Comparison of ENCODE assay signal across 9 cellular contexts in genomic region chr10:99248824-99249223, GRCh38. TPM values are rescaled to one million over a fixed set of nuclear protein-coding genes. Genes with fewer than 3 reads are reported as not detected.
"Had no signal": no experiment of that assay in that cellular context is flagged by ENCODE, and none has a peak within 500 bp of the region (broad histone marks: within the 10 kb centered on the region; RNA-seq: fewer than 3 reads in every experiment).

No MANE protein-coding gene starts in this region.

- ATAC-seq: HCT116 had no signal

- H3K36me3 ChIP-seq: HAP-1 had no signal

- H3K27ac ChIP-seq: GM23248, KMS-11 had no signal

- H3K4me3 ChIP-seq: GM23248, HAP-1 had no signal

- H3K4me1 ChIP-seq: HAP-1 had no signal

- DNase-seq: GM23248, GOT3, H7, IMR-90, KBM-7 had no signal

- H3K9me3 ChIP-seq: HAP-1 had no signal

- H3K9ac ChIP-seq: GM23248, KMS-11 had no signal

RNA-seq across cellular contexts. Expression of gene HPSE2, which starts 13.2 kb away (rescaled TPM):
- total RNA-seq: GM23248, H4, IMR-90 had no signal
- polyA plus RNA-seq: GM23248, IMR-90 had no signal
